ENCODE assay signal across 1 cellular context in genomic region chr3:100708989-100709839, GRCh38.
A peak's percentile ranks its signal among the peaks of the same experiment; 100 is the strongest.
TF ChIP-seq lines count a peak whose summit lies in the region.

TFG (plus strand) TSS chr3:100709494; CDS start chr3:100713686, 4,192 bp downstream.

TF ChIP-seq in K562, 482 proteins besides CTCF, POLR2A, EP300 and RAD21 (continued from another document and continues in another):
- no peak for TF ChIP-seq CSDE1 (IDR thresholded peaks at IDR 0.05)
- no peak for TF ChIP-seq SMAD2 (IDR thresholded peaks at IDR 0.05; ENCODE audit: low read depth, low read length)
- TF ChIP-seq ZKSCAN1 (IDR thresholded peaks at IDR 0.05; ENCODE audit: low read depth, low read length) = no peak
- TF ChIP-seq ZFX (CRISPR knock-in tag; IDR thresholded peaks at IDR 0.05) = peak; percentile 88
- TF ChIP-seq MTA2 (IDR thresholded peaks at IDR 0.05; ENCODE audit: low read depth) = no peak
- TF ChIP-seq NCOA4 (IDR thresholded peaks at IDR 0.05; ENCODE audit: partially characterized antibody) = no peak
- TF ChIP-seq XRCC3 (IDR thresholded peaks at IDR 0.05) = no peak
- no peak for TF ChIP-seq MLLT1 (IDR thresholded peaks at IDR 0.05)
- TF ChIP-seq FOXO4 (CRISPR knock-in tag; IDR thresholded peaks at IDR 0.05) = no peak
- no peak for TF ChIP-seq ZNF76 (CRISPR knock-in tag; IDR thresholded peaks at IDR 0.05; ENCODE audit: borderline replicate concordance)
- no peak for TF ChIP-seq ILK (tag; IDR thresholded peaks at IDR 0.05; ENCODE audit: borderline replicate concordance, low read depth)
- peak; percentile 52 for TF ChIP-seq RBM25 (IDR thresholded peaks at IDR 0.05; ENCODE audit: low read depth, low read length, severe bottlenecking)
- no peak for TF ChIP-seq ARID1B (IDR thresholded peaks at IDR 0.05)
- no peak for TF ChIP-seq ZNF655 (CRISPR knock-in tag; IDR thresholded peaks at IDR 0.05)
- no peak for TF ChIP-seq ZNF407 (IDR thresholded peaks at IDR 0.05; ENCODE audit: low read depth)
- peak; percentile 75; the same call in 1 of the 2 replicates for TF ChIP-seq CHD2 (IDR thresholded peaks at IDR 0.05; ENCODE audit: low read depth, low read length)
- 0 out of 2 replicates have a peak, but pooled peaks have one; percentile 49 for TF ChIP-seq FOXJ2 (tag; IDR thresholded peaks at IDR 0.05)
- TF ChIP-seq BRF2 (IDR thresholded peaks at IDR 0.05; ENCODE audit: borderline replicate concordance, insufficient read depth, insufficient read length) = no peak
- TF ChIP-seq ZNF445 (CRISPR knock-in tag; IDR thresholded peaks at IDR 0.05; ENCODE audit: low read depth) = no peak
- no peak for TF ChIP-seq ZNF444 (CRISPR knock-in tag; IDR thresholded peaks at IDR 0.05)
- TF ChIP-seq NR2C1 (IDR thresholded peaks at IDR 0.05) = no peak
- TF ChIP-seq NR2C1 (tag; IDR thresholded peaks at IDR 0.05) = no peak
- no peak for TF ChIP-seq CUX1 (CRISPR knock-in tag; IDR thresholded peaks at IDR 0.05)
- TF ChIP-seq ERF (CRISPR knock-in tag; IDR thresholded peaks at IDR 0.05) = no peak
- no peak for TF ChIP-seq SNIP1 (IDR thresholded peaks at IDR 0.05; ENCODE audit: low read depth)
- no peak for TF ChIP-seq ZBTB49 (CRISPR knock-in tag; IDR thresholded peaks at IDR 0.05; ENCODE audit: borderline replicate concordance)
- TF ChIP-seq HNRNPUL1 (IDR thresholded peaks at IDR 0.05; ENCODE audit: low read length) = no peak
- no peak for TF ChIP-seq PCBP1 (IDR thresholded peaks at IDR 0.05; ENCODE audit: low read depth, low read length, poor library complexity, severe bottlenecking)
